ENCODE assay signal across 11 cellular contexts in the genomic region with DNA sequence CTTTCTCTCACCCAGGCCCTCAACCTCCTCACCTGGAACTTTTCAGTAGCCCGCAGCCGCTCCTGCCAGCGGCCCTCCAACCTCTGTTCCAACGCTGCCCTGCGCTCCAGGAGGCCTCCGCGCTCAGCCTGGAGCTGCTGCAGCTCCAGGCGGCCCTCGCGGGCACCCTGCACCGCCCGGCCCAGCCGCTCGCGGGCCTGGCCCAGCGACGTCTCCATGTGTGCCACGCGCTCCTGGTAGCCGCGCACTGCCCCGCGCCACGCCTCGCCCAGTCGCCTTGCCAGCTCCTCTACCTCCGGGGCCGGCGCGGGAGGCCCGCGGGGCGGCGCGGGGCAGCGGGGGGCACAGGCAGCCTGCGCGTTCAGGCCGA. TPM values are rescaled to one million over a fixed set of nuclear protein-coding genes. Genes with fewer than 3 reads are reported as not detected.
DNase-seq lines count a peak whose midpoint lies in the region; ATAC-seq and TF ChIP-seq lines count a peak whose summit lies in the region.
"Had no signal": no experiment of that assay in that cellular context is flagged by ENCODE, and none has a peak within 500 bp of the region (broad histone marks: within the 10 kb centered on the region; RNA-seq: fewer than 3 reads in every experiment).

No MANE protein-coding gene starts in this region.

- peaks cover 41% of the 10 kb centered on the region for H3K79me2 ChIP-seq in smooth muscle cell (ENCODE audit: low read depth)

- no peak for TF ChIP-seq CTCF in kidney epithelial cell (IDR thresholded peaks at IDR 0.05; ENCODE audit: insufficient read depth, low read length, poor library complexity, severe bottlenecking)
- no peak for TF ChIP-seq CTCF in smooth muscle cell (IDR thresholded peaks at IDR 0.05; ENCODE audit: borderline replicate concordance, insufficient read depth, poor library complexity, severe bottlenecking)

- DNase-seq in HAP-1 (ENCODE audit: low spot score in 2 of 2) (no peak), kidney epithelial cell (ENCODE audit: low read depth) (no peak), smooth muscle cell (lab: John Stamatoyannopoulos, UW; ENCODE audit: unreplicated experiment) (no peak), OCI-M1 (lab: John Stamatoyannopoulos, UW) (no peak)
- DNase-seq: activated naive CD4-positive, alpha-beta T cell treated with Interleukin-2 at 50 U/mL for 16 hours; NCI-H226; stimulated activated CD4-positive, alpha-beta T cell treated with anti-CD3 and anti-CD28 coated beads, Interleukin-15, amount 100 ng/mL, for 24 hours had no signal

- peaks cover 14% of the 10 kb centered on the region for H3F3A ChIP-seq in smooth muscle cell (ENCODE audit: low read depth)

- no peak for ATAC-seq in HG02610 (IDR thresholded peaks at IDR 0.05; ENCODE audit: unreplicated experiment)
- no peak for ATAC-seq in GM18517 (IDR thresholded peaks at IDR 0.05; ENCODE audit: unreplicated experiment)
- ATAC-seq in GM21515 (IDR thresholded peaks at IDR 0.05; ENCODE audit: unreplicated experiment), result no peak

- H3K4me3 ChIP-seq in HAP-1 (peak overlapping the region; percentile 24), kidney epithelial cell (ENCODE audit: low read depth, low read length) (peak overlapping the region; percentile 45), smooth muscle cell (peak overlapping the region; percentile 51)

- H3K36me3 ChIP-seq in HAP-1 (replicated peaks), result peaks cover 21% of the 10 kb centered on the region
- peaks cover 2% of the 10 kb centered on the region for H3K36me3 ChIP-seq in kidney epithelial cell (ENCODE audit: control insufficient read depth, insufficient read depth, low read length)
- no peaks in the 10 kb centered on the region for H3K36me3 ChIP-seq in smooth muscle cell (ENCODE audit: low read depth)

- WGBS in smooth muscle cell (ENCODE audit: low lambda C conversion rate), result under 1% methylated on average over 27 of the region's 39 CpGs

- peaks cover 35% of the 10 kb centered on the region for H4K20me1 ChIP-seq in smooth muscle cell (ENCODE audit: low read depth)

- peak overlapping the region; percentile 91 for H3K4me2 ChIP-seq in smooth muscle cell

- H3K9me3 ChIP-seq in HAP-1 (no peaks in the 10 kb centered on the region), smooth muscle cell (replicated peaks; ENCODE audit: low read depth) (no peaks in the 10 kb centered on the region)

- H3K27ac ChIP-seq in cingulate gyrus (ENCODE audit: low read depth, low read length), result peak overlapping the region; percentile 54
- H3K27ac ChIP-seq in smooth muscle cell (ENCODE audit: low read depth), result no peak overlapping the region

- H3K9ac ChIP-seq in smooth muscle cell (ENCODE audit: low read depth), result peak overlapping the region; percentile 6

- in situ Hi-C loops in HAP-1 (cut with MboI; ENCODE audit: low sequenced_read_pairs), result no loop called here

- H3K4me1 ChIP-seq in HAP-1 (peaks cover 42% of the 10 kb centered on the region), smooth muscle cell (ENCODE audit: low read depth) (peaks cover 41% of the 10 kb centered on the region)

- H3K27me3 ChIP-seq in HAP-1 (ENCODE audit: low read depth) (peaks cover 21% of the 10 kb centered on the region), kidney epithelial cell (ENCODE audit: control insufficient read depth, insufficient read depth, low read length) (peaks cover 6% of the 10 kb centered on the region), smooth muscle cell (ENCODE audit: low read depth) (no peaks in the 10 kb centered on the region)

- peak overlapping the region; percentile 54 for H2AFZ ChIP-seq in smooth muscle cell (ENCODE audit: low read depth)

RNA-seq across cellular contexts. Expression of a gene that starts 0.8 kb away (rescaled TPM):
- 66.3 and 76.8 TPM in 2 replicates for total RNA-seq in kidney epithelial cell
- 27.1 and 28.5 TPM in 2 replicates for total RNA-seq in smooth muscle cell
- polyA plus RNA-seq in smooth muscle cell, result 11.3 and 23.3 TPM in 2 replicates

RNA-seq across cellular contexts. Expression of a gene that starts 28.9 kb away (rescaled TPM):
- total RNA-seq in kidney epithelial cell (24.5 and 29.5 TPM in 2 replicates), smooth muscle cell (69.4 and 86.6 TPM in 2 replicates)
- polyA plus RNA-seq in smooth muscle cell, result 145 and 277 TPM in 2 replicates

RNA-seq across cellular contexts. Expression of a gene that starts 34.5 kb away (rescaled TPM):
- total RNA-seq in kidney epithelial cell, result 0.14 and 0.17 TPM in 2 replicates
- not detected in 2 replicates for total RNA-seq in smooth muscle cell
- polyA plus RNA-seq in smooth muscle cell, result 0.79 TPM in 1 of 2 replicates, not detected in the other

RNA-seq across cellular contexts. Expression of a gene that starts 51.8 kb away (rescaled TPM):
- total RNA-seq in kidney epithelial cell, result 13.0 and 13.6 TPM in 2 replicates
- total RNA-seq in smooth muscle cell, result 5.4 and 11.0 TPM in 2 replicates
- polyA plus RNA-seq in smooth muscle cell, result 17.5 and 21.7 TPM in 2 replicates

RNA-seq across cellular contexts. Expression of a gene that starts 52.1 kb away (rescaled TPM):
- total RNA-seq in kidney epithelial cell, result 17.7 and 25.1 TPM in 2 replicates
- total RNA-seq in smooth muscle cell, result 13.8 and 20.3 TPM in 2 replicates
- 17.4 and 19.2 TPM in 2 replicates for polyA plus RNA-seq in smooth muscle cell
